20 cellular contexts compared by ENCODE assay signal in genomic region chr3:125117631-125118191, GRCh38.
DNase-seq lines count a peak whose midpoint lies in the region; ATAC-seq lines count a peak whose summit lies in the region.
"Had no signal": no experiment of that assay in that cellular context is flagged by ENCODE, and none has a peak within 500 bp of the region (broad histone marks: within the 10 kb centered on the region; RNA-seq: fewer than 3 reads in every experiment).

No MANE protein-coding gene starts in this region.

- H2BK15ac ChIP-seq in mesendoderm (replicated peaks; ENCODE audit: low read depth) = no peak overlapping the region

- H3K36me3 Mint-ChIP-seq in central memory CD8-positive, alpha-beta T cell (ENCODE audit: insufficient read depth) = no peaks in the 10 kb centered on the region
- H3K36me3 Mint-ChIP-seq: CD4-positive, CD25-positive, alpha-beta regulatory T cell had no signal

- H3K4me2 ChIP-seq in mesendoderm (ENCODE audit: low read length) = no peak overlapping the region
- H3K4me2 ChIP-seq: GM23338 had no signal

- peaks cover 21% of the 10 kb centered on the region for H3K4me1 ChIP-seq in mesendoderm (ENCODE audit: control insufficient read depth, low read depth, low read length)

- H3K4ac ChIP-seq in mesendoderm (ENCODE audit: low read depth, low read length) = peak overlapping the region; percentile 1

- H3K27me3 ChIP-seq in mesendoderm (ENCODE audit: insufficient read depth, low read length, poor library complexity) = no peaks in the 10 kb centered on the region
- H3K27me3 ChIP-seq: BE2C had no signal

- H3K27ac Mint-ChIP-seq in central memory CD8-positive, alpha-beta T cell (ENCODE audit: low read depth) = peak overlapping the region; percentile 86
- H3K27ac Mint-ChIP-seq: GM23338 had no signal

- no peaks in the 10 kb centered on the region for H3K36me3 ChIP-seq in mesendoderm (ENCODE audit: control insufficient read depth, insufficient read depth, low read length)
- H3K36me3 ChIP-seq: BE2C had no signal

- no peaks in the 10 kb centered on the region for H3K27me3 Mint-ChIP-seq in central memory CD8-positive, alpha-beta T cell

- H3K4me3 ChIP-seq in mesendoderm (ENCODE audit: low read length) = no peak overlapping the region
- H3K4me3 ChIP-seq: GM23338 had no signal

- H3K18ac ChIP-seq in mesendoderm (ENCODE audit: low read length) = no peak overlapping the region

- WGBS in mesendoderm (ENCODE audit: extremely low coverage, insufficient coverage, low lambda C conversion rate) = no CpG with 5 or more reads among the region's 4 CpGs

- no peak overlapping the region for H3K4me3 Mint-ChIP-seq in central memory CD8-positive, alpha-beta T cell
- H3K4me3 Mint-ChIP-seq: CD4-positive, CD25-positive, alpha-beta regulatory T cell; GM23338 had no signal

- H2BK120ac ChIP-seq in mesendoderm (ENCODE audit: low read depth, low read length) = no peak overlapping the region

- intact Hi-C loops in cardiac septum (cut with DNase I) = no loop called here
- intact Hi-C loops in left cardiac atrium (cut with DNase I) = no loop called here

- peak overlapping the region; percentile 86 for H2AK5ac ChIP-seq in mesendoderm (ENCODE audit: low read length)

- H3K79me2 ChIP-seq in mesendoderm (ENCODE audit: control insufficient read depth, insufficient read depth, low read length) = no peaks in the 10 kb centered on the region

- no peak overlapping the region for H3K9ac ChIP-seq in mesendoderm (ENCODE audit: low read length)

- H3K79me1 ChIP-seq in mesendoderm (ENCODE audit: low read length) = no peaks in the 10 kb centered on the region

- H3K23ac ChIP-seq in mesendoderm (ENCODE audit: low read length) = no peak overlapping the region

- no peaks in the 10 kb centered on the region for H3K9me3 Mint-ChIP-seq in central memory CD8-positive, alpha-beta T cell
- H3K9me3 Mint-ChIP-seq: CD4-positive, CD25-positive, alpha-beta regulatory T cell; GM23338 had no signal

- no peak for ATAC-seq in left cardiac atrium
- ATAC-seq in central memory CD8-positive, alpha-beta T cell (replicated peaks; ENCODE audit: extremely low read depth, poor library complexity, severe bottlenecking) = no peak
- ATAC-seq: GM23338, HCT116 had no signal

- DNase-seq in cardiac septum (ENCODE audit: low spot score) (peak; percentile 15), left cardiac atrium (no peak), mesendoderm (no peak), NCI-H748 treated with DMSO at 0.1 percent for 48 hours (lab: John Stamatoyannopoulos, UW) (no peak), NCI-H524 treated with DMSO at 0.1 percent for 48 hours (lab: John Stamatoyannopoulos, UW) (no peak), NCI-H2196 treated with DMSO at 0.1 percent for 48 hours (lab: John Stamatoyannopoulos, UW; ENCODE audit: unreplicated experiment) (no peak)
- no peak for DNase-seq in central memory CD8-positive, alpha-beta T cell (ENCODE audit: low spot score in 2 of 2)
- DNase-seq: BE2C; CD4-positive, CD25-positive, alpha-beta regulatory T cell; COR-L47; DMS 273 treated with DMSO at 0.1 percent for 48 hours; GDM1; KG1; MV-4-11; NCI-H1694 treated with DMSO at 0.1 percent for 48 hours; NCI-H226; NCI-H524; PC-3 had no signal

- no peak overlapping the region for H2BK5ac ChIP-seq in mesendoderm (ENCODE audit: low read length)

- no peak overlapping the region for H4K5ac ChIP-seq in mesendoderm (ENCODE audit: low read length)

- H3K27ac ChIP-seq in mesendoderm (ENCODE audit: low read depth, low read length) = no peak overlapping the region

- peaks cover 62% of the 10 kb centered on the region for H3K4me1 Mint-ChIP-seq in central memory CD8-positive, alpha-beta T cell

- H4K8ac ChIP-seq in mesendoderm (ENCODE audit: low read depth, low read length) = no peak overlapping the region

- peak overlapping the region; percentile 15 for H3K56ac ChIP-seq in mesendoderm (ENCODE audit: low read length)
